In the genomic region with DNA sequence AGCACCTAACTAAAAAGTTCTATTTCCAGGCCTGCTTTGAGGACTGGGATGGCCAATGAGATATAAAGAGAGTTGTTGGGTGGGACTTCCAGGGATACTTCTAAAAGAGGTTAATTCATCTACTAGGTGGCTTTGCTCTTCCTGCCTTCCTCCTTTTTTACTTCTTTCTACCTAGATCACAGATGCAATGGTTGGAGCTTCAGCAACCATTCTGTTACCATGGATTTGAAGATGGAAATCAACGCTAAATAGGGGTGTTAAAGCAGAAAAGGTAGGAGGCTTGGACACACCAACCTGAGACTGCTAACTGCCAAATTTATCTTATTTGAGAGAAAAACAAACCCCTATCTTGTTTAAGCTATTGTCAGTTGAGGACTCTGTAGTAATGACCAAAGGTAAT, we compare ENCODE assay signal across 3 cellular contexts.
TF ChIP-seq lines count a peak whose summit lies in the region.

No MANE protein-coding gene starts in this region.

TF ChIP-seq in HEK293, 187 proteins besides CTCF, POLR2A, EP300 and RAD21:
- no peak for TF ChIP-seq ZNF2 (tag by site-specific recombination; IDR thresholded peaks at IDR 0.05)
- TF ChIP-seq SETDB1 (IDR thresholded peaks at IDR 0.05; ENCODE audit: insufficient read length, low read length): peak; percentile 15

TF ChIP-seq in liver, 16 proteins besides CTCF, POLR2A, EP300 and RAD21:
- TF ChIP-seq YY1 (IDR thresholded peaks at IDR 0.05) (no peak), FOXA1 (IDR thresholded peaks at IDR 0.05) (no peak), GABPA (IDR thresholded peaks at IDR 0.05 in 1 of 2, conservative IDR thresholded peaks at IDR 0.05 in 1 of 2) (no peak)

TF ChIP-seq in WTC11, 78 proteins besides CTCF, POLR2A, EP300 and RAD21:
- TF ChIP-seq MYBL2 (CRISPR knock-in tag; IDR thresholded peaks at IDR 0.05): no peak
- no peak for TF ChIP-seq CREM (CRISPR knock-in tag; IDR thresholded peaks at IDR 0.05)
- no peak for TF ChIP-seq JAZF1 (CRISPR knock-in tag; IDR thresholded peaks at IDR 0.05)
- no peak for TF ChIP-seq OVOL2 (CRISPR knock-in tag; IDR thresholded peaks at IDR 0.05; ENCODE audit: borderline replicate concordance)
- TF ChIP-seq, protein P1, sequence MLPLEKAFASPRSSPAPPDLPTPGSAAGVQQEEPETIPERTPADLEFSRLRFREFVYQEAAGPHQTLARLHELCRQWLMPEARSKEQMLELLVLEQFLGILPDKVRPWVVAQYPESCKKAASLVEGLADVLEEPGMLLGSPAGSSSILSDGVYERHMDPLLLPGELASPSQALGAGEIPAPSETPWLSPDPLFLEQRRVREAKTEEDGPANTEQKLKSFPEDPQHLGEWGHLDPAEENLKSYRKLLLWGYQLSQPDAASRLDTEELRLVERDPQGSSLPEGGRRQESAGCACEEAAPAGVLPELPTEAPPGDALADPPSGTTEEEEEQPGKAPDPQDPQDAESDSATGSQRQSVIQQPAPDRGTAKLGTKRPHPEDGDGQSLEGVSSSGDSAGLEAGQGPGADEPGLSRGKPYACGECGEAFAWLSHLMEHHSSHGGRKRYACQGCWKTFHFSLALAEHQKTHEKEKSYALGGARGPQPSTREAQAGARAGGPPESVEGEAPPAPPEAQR (CRISPR knock-in tag; IDR thresholded peaks at IDR 0.05): no peak
- TF ChIP-seq ZNF317 (CRISPR knock-in tag; IDR thresholded peaks at IDR 0.05; ENCODE audit: borderline replicate concordance, low read depth): no peak
- TF ChIP-seq, protein P2, sequence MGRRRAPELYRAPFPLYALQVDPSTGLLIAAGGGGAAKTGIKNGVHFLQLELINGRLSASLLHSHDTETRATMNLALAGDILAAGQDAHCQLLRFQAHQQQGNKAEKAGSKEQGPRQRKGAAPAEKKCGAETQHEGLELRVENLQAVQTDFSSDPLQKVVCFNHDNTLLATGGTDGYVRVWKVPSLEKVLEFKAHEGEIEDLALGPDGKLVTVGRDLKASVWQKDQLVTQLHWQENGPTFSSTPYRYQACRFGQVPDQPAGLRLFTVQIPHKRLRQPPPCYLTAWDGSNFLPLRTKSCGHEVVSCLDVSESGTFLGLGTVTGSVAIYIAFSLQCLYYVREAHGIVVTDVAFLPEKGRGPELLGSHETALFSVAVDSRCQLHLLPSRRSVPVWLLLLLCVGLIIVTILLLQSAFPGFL (CRISPR knock-in tag; IDR thresholded peaks at IDR 0.05; ENCODE audit: borderline replicate concordance): no peak
TF ChIP-seq in WTC11: peak in this region for 0.
